In the genomic region with DNA sequence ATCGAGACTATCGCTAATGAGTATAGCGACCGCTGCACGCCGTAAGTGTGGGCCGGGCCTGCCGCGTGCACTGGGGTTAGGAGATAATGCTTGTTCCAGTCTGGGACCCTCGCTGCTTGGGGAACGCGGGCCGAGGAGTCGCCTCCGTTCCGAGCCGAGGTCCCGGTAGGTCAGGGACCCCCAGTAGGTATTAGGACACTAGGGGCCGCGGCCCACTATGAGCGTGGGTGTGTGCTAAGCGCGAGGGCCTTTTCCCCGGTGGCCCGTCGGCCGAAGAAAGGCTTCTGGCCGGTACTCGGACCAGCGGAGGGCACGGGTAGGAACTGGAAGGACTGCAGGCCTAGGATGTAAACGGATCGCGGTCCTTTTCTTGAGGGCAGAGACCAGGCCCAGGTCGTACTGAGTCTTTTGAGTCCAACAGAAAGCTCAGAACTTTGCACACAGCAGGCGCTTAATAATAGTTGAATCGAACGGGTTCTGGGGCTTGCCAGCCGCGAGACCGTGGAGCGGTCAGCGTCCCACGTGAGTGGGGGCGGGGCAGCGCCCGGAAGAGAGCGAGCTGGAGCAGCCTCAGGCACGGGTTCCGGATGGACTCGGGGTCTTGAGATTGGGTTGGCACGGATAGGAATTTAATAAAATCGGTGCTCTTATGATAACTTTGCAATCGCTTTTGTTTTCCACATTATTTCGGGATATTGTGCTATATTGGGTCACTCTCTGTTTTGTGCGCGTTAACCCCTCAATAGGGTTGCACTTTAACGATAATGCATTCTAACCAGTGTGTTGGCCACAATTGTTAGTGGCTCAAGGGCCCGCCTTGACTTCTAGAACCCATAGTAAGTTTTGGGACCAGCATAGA, we compare ENCODE assay signal across 1 cellular context.
A peak's percentile ranks its signal among the peaks of the same experiment; 100 is the strongest.
TF ChIP-seq lines count a peak whose summit lies in the region.

No MANE protein-coding gene starts in this region.

TF ChIP-seq in HepG2, 621 proteins besides CTCF, POLR2A, EP300 and RAD21 (continued from another document and continues in another):
- TF ChIP-seq ZUFSP (CRISPR knock-in tag; IDR thresholded peaks at IDR 0.05; ENCODE audit: borderline replicate concordance) (no peak), MXD4 (CRISPR knock-in tag; IDR thresholded peaks at IDR 0.05) (peak; percentile 62; the same call in 1 of the 2 replicates), KDM1A (CRISPR knock-in tag; IDR thresholded peaks at IDR 0.05) (no peak), WIZ (CRISPR knock-in tag; IDR thresholded peaks at IDR 0.05) (no peak), ZFP82 (CRISPR knock-in tag; IDR thresholded peaks at IDR 0.05; ENCODE audit: borderline replicate concordance) (0 out of 2 replicates have a peak, but pooled peaks have one; percentile 44), USF2 (IDR thresholded peaks at IDR 0.05; ENCODE audit: low read depth, low read length) (no peak), USF2 (CRISPR knock-in tag; IDR thresholded peaks at IDR 0.05; ENCODE audit: borderline replicate concordance) (peak; percentile 8; the same call in 1 of the 2 replicates), PCBP1 (IDR thresholded peaks at IDR 0.05; ENCODE audit: borderline replicate concordance, low read depth, low read length) (no peak), CAMTA2 (CRISPR knock-in tag; IDR thresholded peaks at IDR 0.05; ENCODE audit: borderline replicate concordance) (no peak), ZNF644 (CRISPR knock-in tag; IDR thresholded peaks at IDR 0.05; ENCODE audit: low read depth) (no peak), ZNF816 (CRISPR knock-in tag; IDR thresholded peaks at IDR 0.05; ENCODE audit: borderline replicate concordance) (no peak), HNF4G (IDR thresholded peaks at IDR 0.05; ENCODE audit: borderline replicate concordance, low read depth, low read length) (no peak), HNF4G (CRISPR knock-in tag; IDR thresholded peaks at IDR 0.05; ENCODE audit: borderline replicate concordance, low read depth) (no peak), ZNF678 (CRISPR knock-in tag; IDR thresholded peaks at IDR 0.05) (no peak), ZNF501 (CRISPR knock-in tag; IDR thresholded peaks at IDR 0.05) (no peak; the same call in 1 of the 2 replicates), CCDC6 (CRISPR knock-in tag; IDR thresholded peaks at IDR 0.05) (no peak), LRRFIP1 (CRISPR knock-in tag; conservative IDR thresholded peaks at IDR 0.05) (no peak), ZNF33B (CRISPR knock-in tag; IDR thresholded peaks at IDR 0.05) (no peak; the same call in 1 of the 2 replicates), ZNF609 (CRISPR knock-in tag; IDR thresholded peaks at IDR 0.05; ENCODE audit: borderline replicate concordance) (no peak), ZNF780A (CRISPR knock-in tag; IDR thresholded peaks at IDR 0.05) (no peak), PAF1 (CRISPR knock-in tag; IDR thresholded peaks at IDR 0.05) (no peak), ZNF709 (CRISPR knock-in tag; IDR thresholded peaks at IDR 0.05) (0 out of 2 replicates have a peak, but pooled peaks have one; percentile 20), ZNF34 (CRISPR knock-in tag; IDR thresholded peaks at IDR 0.05; ENCODE audit: borderline replicate concordance) (0 out of 2 replicates have a peak, but pooled peaks have one; percentile 11), MEIS1 (CRISPR knock-in tag; IDR thresholded peaks at IDR 0.05; ENCODE audit: borderline replicate concordance) (no peak), NR2F2 (IDR thresholded peaks at IDR 0.05; ENCODE audit: borderline replicate concordance, low read depth) (no peak), FOXA3 (CRISPR knock-in tag; IDR thresholded peaks at IDR 0.05) (no peak), KLF16 (CRISPR knock-in tag; IDR thresholded peaks at IDR 0.05) (peak in 1 of 2 experiments; percentile 74; a peak in 1 of 4 replicates), NR2C2 (CRISPR knock-in tag; IDR thresholded peaks at IDR 0.05; ENCODE audit: borderline replicate concordance) (no peak), ZNF747 (CRISPR knock-in tag; IDR thresholded peaks at IDR 0.05; ENCODE audit: borderline replicate concordance) (no peak), TRIM22 (IDR thresholded peaks at IDR 0.05) (no peak), ZBTB25 (CRISPR knock-in tag; IDR thresholded peaks at IDR 0.05) (no peak), REPIN1 (CRISPR knock-in tag; IDR thresholded peaks at IDR 0.05; ENCODE audit: borderline replicate concordance, low read depth) (no peak), LCORL (IDR thresholded peaks at IDR 0.05) (no peak), LCORL (CRISPR knock-in tag; IDR thresholded peaks at IDR 0.05) (no peak), ZNF225 (CRISPR knock-in tag; IDR thresholded peaks at IDR 0.05) (no peak), GABPB1 (CRISPR knock-in tag; IDR thresholded peaks at IDR 0.05) (no peak; the same call in 1 of the 2 replicates), ZNF101 (CRISPR knock-in tag; IDR thresholded peaks at IDR 0.05; ENCODE audit: borderline replicate concordance, low read depth) (no peak)
- TF ChIP-seq, protein P1, sequence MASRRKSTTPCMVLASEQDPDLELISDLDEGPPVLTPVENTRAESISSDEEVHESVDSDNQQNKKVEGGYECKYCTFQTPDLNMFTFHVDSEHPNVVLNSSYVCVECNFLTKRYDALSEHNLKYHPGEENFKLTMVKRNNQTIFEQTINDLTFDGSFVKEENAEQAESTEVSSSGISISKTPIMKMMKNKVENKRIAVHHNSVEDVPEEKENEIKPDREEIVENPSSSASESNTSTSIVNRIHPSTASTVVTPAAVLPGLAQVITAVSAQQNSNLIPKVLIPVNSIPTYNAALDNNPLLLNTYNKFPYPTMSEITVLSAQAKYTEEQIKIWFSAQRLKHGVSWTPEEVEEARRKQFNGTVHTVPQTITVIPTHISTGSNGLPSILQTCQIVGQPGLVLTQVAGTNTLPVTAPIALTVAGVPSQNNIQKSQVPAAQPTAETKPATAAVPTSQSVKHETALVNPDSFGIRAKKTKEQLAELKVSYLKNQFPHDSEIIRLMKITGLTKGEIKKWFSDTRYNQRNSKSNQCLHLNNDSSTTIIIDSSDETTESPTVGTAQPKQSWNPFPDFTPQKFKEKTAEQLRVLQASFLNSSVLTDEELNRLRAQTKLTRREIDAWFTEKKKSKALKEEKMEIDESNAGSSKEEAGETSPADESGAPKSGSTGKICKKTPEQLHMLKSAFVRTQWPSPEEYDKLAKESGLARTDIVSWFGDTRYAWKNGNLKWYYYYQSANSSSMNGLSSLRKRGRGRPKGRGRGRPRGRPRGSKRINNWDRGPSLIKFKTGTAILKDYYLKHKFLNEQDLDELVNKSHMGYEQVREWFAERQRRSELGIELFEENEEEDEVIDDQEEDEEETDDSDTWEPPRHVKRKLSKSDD (CRISPR knock-in tag; IDR thresholded peaks at IDR 0.05; ENCODE audit: low read depth): no peak
- TF ChIP-seq, protein P2, sequence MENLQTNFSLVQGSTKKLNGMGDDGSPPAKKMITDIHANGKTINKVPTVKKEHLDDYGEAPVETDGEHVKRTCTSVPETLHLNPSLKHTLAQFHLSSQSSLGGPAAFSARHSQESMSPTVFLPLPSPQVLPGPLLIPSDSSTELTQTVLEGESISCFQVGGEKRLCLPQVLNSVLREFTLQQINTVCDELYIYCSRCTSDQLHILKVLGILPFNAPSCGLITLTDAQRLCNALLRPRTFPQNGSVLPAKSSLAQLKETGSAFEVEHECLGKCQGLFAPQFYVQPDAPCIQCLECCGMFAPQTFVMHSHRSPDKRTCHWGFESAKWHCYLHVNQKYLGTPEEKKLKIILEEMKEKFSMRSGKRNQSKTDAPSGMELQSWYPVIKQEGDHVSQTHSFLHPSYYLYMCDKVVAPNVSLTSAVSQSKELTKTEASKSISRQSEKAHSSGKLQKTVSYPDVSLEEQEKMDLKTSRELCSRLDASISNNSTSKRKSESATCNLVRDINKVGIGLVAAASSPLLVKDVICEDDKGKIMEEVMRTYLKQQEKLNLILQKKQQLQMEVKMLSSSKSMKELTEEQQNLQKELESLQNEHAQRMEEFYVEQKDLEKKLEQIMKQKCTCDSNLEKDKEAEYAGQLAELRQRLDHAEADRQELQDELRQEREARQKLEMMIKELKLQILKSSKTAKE (CRISPR knock-in tag; IDR thresholded peaks at IDR 0.05; ENCODE audit: borderline replicate concordance): no peak
